Comparison of ENCODE assay signal across 1 cellular context in the genomic region with DNA sequence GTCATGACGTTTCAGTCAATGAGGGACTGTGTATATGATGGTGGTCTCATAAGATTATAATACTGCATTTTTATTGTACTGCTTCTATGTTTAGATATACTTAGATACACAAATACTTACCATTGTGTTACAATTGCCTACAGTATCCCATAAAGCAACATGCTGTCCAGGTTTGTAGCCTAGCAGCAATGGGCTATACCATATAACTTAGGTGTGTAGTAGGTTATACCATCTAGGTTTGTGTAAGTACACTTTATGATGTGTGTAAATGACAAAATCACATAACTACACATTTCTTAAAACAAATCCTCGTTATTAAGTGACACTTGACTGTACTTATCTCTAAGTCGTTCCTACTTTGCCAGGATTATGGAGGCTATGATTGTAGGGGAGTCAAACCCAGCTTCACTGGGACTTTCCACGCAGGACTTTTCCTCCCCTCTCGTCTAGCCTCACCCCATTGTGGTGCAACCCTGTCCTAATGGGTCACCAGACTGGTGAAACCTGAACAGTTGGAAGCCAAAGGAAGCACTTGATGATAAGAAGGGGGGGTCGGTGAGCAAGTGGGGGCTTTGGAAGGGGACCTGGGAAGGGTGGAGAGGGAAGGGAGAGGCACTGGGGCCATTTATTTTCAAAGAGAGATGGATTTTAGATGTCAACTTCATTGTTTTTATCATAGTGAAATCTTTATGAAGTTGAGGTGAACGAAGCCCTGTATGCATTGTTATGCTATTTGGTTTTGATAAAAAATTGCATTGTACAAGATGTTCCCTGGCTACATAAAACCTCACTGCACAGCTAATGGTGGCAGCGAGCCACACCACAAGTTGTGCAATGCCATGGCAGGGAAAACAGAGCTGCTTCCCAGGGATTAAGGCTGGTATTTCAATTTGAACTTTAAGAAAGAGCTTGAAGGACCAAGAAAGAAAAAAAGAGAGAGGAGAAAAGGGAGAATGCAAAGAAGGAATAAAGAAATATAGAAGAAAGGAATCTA.
TF ChIP-seq lines count a peak whose summit lies in the region.

No MANE protein-coding gene starts in this region.

TF ChIP-seq in liver, 16 proteins besides CTCF, POLR2A, EP300 and RAD21 (continued from another document):
- TF ChIP-seq, protein P1, sequence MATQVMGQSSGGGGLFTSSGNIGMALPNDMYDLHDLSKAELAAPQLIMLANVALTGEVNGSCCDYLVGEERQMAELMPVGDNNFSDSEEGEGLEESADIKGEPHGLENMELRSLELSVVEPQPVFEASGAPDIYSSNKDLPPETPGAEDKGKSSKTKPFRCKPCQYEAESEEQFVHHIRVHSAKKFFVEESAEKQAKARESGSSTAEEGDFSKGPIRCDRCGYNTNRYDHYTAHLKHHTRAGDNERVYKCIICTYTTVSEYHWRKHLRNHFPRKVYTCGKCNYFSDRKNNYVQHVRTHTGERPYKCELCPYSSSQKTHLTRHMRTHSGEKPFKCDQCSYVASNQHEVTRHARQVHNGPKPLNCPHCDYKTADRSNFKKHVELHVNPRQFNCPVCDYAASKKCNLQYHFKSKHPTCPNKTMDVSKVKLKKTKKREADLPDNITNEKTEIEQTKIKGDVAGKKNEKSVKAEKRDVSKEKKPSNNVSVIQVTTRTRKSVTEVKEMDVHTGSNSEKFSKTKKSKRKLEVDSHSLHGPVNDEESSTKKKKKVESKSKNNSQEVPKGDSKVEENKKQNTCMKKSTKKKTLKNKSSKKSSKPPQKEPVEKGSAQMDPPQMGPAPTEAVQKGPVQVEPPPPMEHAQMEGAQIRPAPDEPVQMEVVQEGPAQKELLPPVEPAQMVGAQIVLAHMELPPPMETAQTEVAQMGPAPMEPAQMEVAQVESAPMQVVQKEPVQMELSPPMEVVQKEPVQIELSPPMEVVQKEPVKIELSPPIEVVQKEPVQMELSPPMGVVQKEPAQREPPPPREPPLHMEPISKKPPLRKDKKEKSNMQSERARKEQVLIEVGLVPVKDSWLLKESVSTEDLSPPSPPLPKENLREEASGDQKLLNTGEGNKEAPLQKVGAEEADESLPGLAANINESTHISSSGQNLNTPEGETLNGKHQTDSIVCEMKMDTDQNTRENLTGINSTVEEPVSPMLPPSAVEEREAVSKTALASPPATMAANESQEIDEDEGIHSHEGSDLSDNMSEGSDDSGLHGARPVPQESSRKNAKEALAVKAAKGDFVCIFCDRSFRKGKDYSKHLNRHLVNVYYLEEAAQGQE (IDR thresholded peaks at IDR 0.05): no peak
- TF ChIP-seq NR2F2 (IDR thresholded peaks at IDR 0.05): no peak
- TF ChIP-seq RXRA (IDR thresholded peaks at IDR 0.05): peak; percentile 11 to 33
- TF ChIP-seq GABPA (IDR thresholded peaks at IDR 0.05 in 1 of 2, conservative IDR thresholded peaks at IDR 0.05 in 1 of 2): no peak
TF ChIP-seq in liver: peak in this region for 3.
